8 cellular contexts compared by ENCODE assay signal in genomic region chr17:50681260-50682200, GRCh38. TPM values are rescaled to one million over a fixed set of nuclear protein-coding genes. Genes with fewer than 3 reads are reported as not detected.
DNase-seq lines count a peak whose midpoint lies in the region; ATAC-seq and TF ChIP-seq lines count a peak whose summit lies in the region.

No MANE protein-coding gene starts in this region.

- peak; percentile 86 for DNase-seq in AG20443 (ENCODE audit: low spot score)
- DNase-seq in HPDE6-E6E7 (ENCODE audit: extremely low spot score), result peak; percentile 79
- peak; percentile 70 for DNase-seq in RWPE1 (ENCODE audit: low spot score)
- DNase-seq in epithelial cell of proximal tubule (ENCODE audit: low read depth), result no peak
- DNase-seq in nephron progenitor cell, result no peak
- DNase-seq in effector memory CD4-positive, alpha-beta T cell, result no peak

- no peak; the same call in 1 of the 2 replicates for TF ChIP-seq CTCF in RWPE1 (conservative IDR thresholded peaks at IDR 0.05; ENCODE audit: low read depth)
- peak; percentile 64 for TF ChIP-seq CTCF in epithelial cell of proximal tubule (conservative IDR thresholded peaks at IDR 0.05; ENCODE audit: low read depth, low read length)
- peak; percentile 11 for TF ChIP-seq CTCF in nephron progenitor cell (IDR thresholded peaks at IDR 0.05)

- no peaks in the 10 kb centered on the region for H3K36me3 Mint-ChIP-seq in nephron progenitor cell (ENCODE audit: low read depth)

- no peaks in the 10 kb centered on the region for H3K36me3 ChIP-seq in effector memory CD4-positive, alpha-beta T cell (ENCODE audit: control insufficient read depth, insufficient read depth, low read length)

- H3K4me3 ChIP-seq in epithelial cell of proximal tubule (ENCODE audit: low read depth, low read length), result no peak overlapping the region
- no peak overlapping the region for H3K4me3 ChIP-seq in effector memory CD4-positive, alpha-beta T cell (ENCODE audit: insufficient read depth, low read depth, low read length, poor library complexity, severe bottlenecking)

- H3K27ac ChIP-seq in RWPE1, result peak overlapping the region; percentile 37
- H3K27ac ChIP-seq in effector memory CD4-positive, alpha-beta T cell (ENCODE audit: insufficient read depth, low read length, poor library complexity, severe bottlenecking), result no peak overlapping the region

- H3K27me3 ChIP-seq in effector memory CD4-positive, alpha-beta T cell (replicated peaks; ENCODE audit: control insufficient read depth, insufficient read depth, low read length, poor library complexity, severe bottlenecking), result no peaks in the 10 kb centered on the region

- H3K27me3 Mint-ChIP-seq in nephron progenitor cell (ENCODE audit: low read depth, poor library complexity), result peaks cover 21% of the 10 kb centered on the region

- no peak overlapping the region for H3K27ac Mint-ChIP-seq in nephron progenitor cell

- H3K4me1 Mint-ChIP-seq in nephron progenitor cell, result peaks cover 74% of the 10 kb centered on the region

- no peaks in the 10 kb centered on the region for H3K4me1 ChIP-seq in effector memory CD4-positive, alpha-beta T cell (ENCODE audit: control insufficient read depth, insufficient read depth, low read length, poor library complexity, severe bottlenecking)

- POLR2A ChIA-PET in RWPE1 (lab: Yijun Ruan, JAX; ENCODE audit: low non-redundant PET), result no interaction called here

- no peaks in the 10 kb centered on the region for H3K9me3 ChIP-seq in effector memory CD4-positive, alpha-beta T cell (ENCODE audit: control insufficient read depth, low read length)

- CTCF ChIA-PET in RWPE1 (lab: Yijun Ruan, JAX), result interaction anchor here (0.5 to 1.0 kb wide), 5 partner anchors 39 to 243 kb away, joined by 3 to 6 read pairs (median 4); no protein-coding TSS in a partner anchor

- H3K4me3 Mint-ChIP-seq in nephron progenitor cell, result no peak overlapping the region

- ATAC-seq in HG02642 (IDR thresholded peaks at IDR 0.05; ENCODE audit: poor library complexity, unreplicated experiment), result no peak
- ATAC-seq in HG03039 (IDR thresholded peaks at IDR 0.05; ENCODE audit: unreplicated experiment), result no peak

- no peaks in the 10 kb centered on the region for H3K9me3 Mint-ChIP-seq in nephron progenitor cell

RNA-seq across cellular contexts. Expression of gene ANKRD40, which starts 26.2 kb away (rescaled TPM):
- 27.3 and 42.2 TPM in 2 replicates for total RNA-seq in epithelial cell of proximal tubule

RNA-seq across cellular contexts. Expression of gene LUC7L3, which starts 37.9 kb away (rescaled TPM):
- total RNA-seq in epithelial cell of proximal tubule, result 25.8 and 54.1 TPM in 2 replicates

RNA-seq across cellular contexts. Expression of gene ABCC3, which starts 46.8 kb away (rescaled TPM):
- total RNA-seq in epithelial cell of proximal tubule, result 6.3 and 6.6 TPM in 2 replicates

Comparison
In these comparisons a context has a peak if more than half of its experiments do, and no peak if none do; other contexts are left out.
1. DNase-seq: peak in AG20443 (single experiment), HPDE6-E6E7 (single experiment) and RWPE1 (single experiment); none in epithelial cell of proximal tubule (single experiment), nephron progenitor cell (single experiment) and effector memory CD4-positive, alpha-beta T cell (0 of 3).